In genomic region chr16:21598676-21599157, GRCh38 we compare ENCODE assay signal across 1 cellular context.
TF ChIP-seq lines count a peak whose summit lies in the region.

No MANE protein-coding gene starts in this region.

TF ChIP-seq in SK-N-SH treated with all-trans-retinoic acid at 6 μM for 48 hours, 23 proteins besides CTCF, POLR2A, EP300 and RAD21 (continued from another document):
- TF ChIP-seq TSHZ2 (CRISPR knock-in tag; IDR thresholded peaks at IDR 0.05) (no peak), ZFP3 (CRISPR knock-in tag; IDR thresholded peaks at IDR 0.05) (no peak), GLIS3 (CRISPR knock-in tag; IDR thresholded peaks at IDR 0.05) (no peak)
